9 cellular contexts compared by ENCODE assay signal in genomic region chr4:99817310-99817885, GRCh38. TPM values are rescaled to one million over a fixed set of nuclear protein-coding genes. Genes with fewer than 3 reads are reported as not detected.
DNase-seq lines count a peak whose midpoint lies in the region; ATAC-seq and TF ChIP-seq lines count a peak whose summit lies in the region.
"Had no signal": no experiment of that assay in that cellular context is flagged by ENCODE, and none has a peak within 500 bp of the region (broad histone marks: within the 10 kb centered on the region; RNA-seq: fewer than 3 reads in every experiment).

No MANE protein-coding gene starts in this region.

- H3K36me3 ChIP-seq in Peyer's patch, result no peaks in the 10 kb centered on the region

- no peak for TF ChIP-seq CTCF in GM13977 (IDR thresholded peaks at IDR 0.05; ENCODE audit: extremely low read depth, insufficient read depth, missing control alignments)
- no peak for TF ChIP-seq CTCF in Peyer's patch (IDR thresholded peaks at IDR 0.05)

- no peaks in the 10 kb centered on the region for H3K9me3 ChIP-seq in Peyer's patch
- no peaks in the 10 kb centered on the region for H3K9me3 ChIP-seq in mononuclear cell (ENCODE audit: low read depth, low read length)

- H3K4me3 ChIP-seq in Peyer's patch, result peak overlapping the region; percentile 37 to 55 (median 42)
- H3K4me3 ChIP-seq in mononuclear cell (ENCODE audit: low read length), result peak overlapping the region; percentile 71

- peak; percentile 23 for ATAC-seq in GM21825 (IDR thresholded peaks at IDR 0.05; ENCODE audit: unreplicated experiment)

- peaks cover 0 to 13% (median 6%) of the 10 kb centered on the region in 4 donors for H3K4me1 ChIP-seq in Peyer's patch
- H3K4me1 ChIP-seq in mononuclear cell (ENCODE audit: insufficient read depth, low read length), result peaks cover 65% of the 10 kb centered on the region

- H3K27me3 ChIP-seq in Peyer's patch, result no peaks in the 10 kb centered on the region
- H3K27me3 ChIP-seq in mononuclear cell (ENCODE audit: insufficient read depth, low read length), result no peaks in the 10 kb centered on the region

- H3K27ac ChIP-seq in Peyer's patch, result peak overlapping the region; percentile 18 to 84 (median 71)

- no peak for TF ChIP-seq POLR2A in Peyer's patch (IDR thresholded peaks at IDR 0.05)

- in situ Hi-C loops in GM13977 (cut with MboI; ENCODE audit: low pct_unique_long_range_greater_than_20kb, low sequenced_read_pairs, unreplicated experiment), result loop anchor here (10.0 kb wide), 2 partner anchors 67 to 127 kb away; partner anchors contain the start of gene DNAJB14

- DNase-seq in GM13977 (ENCODE audit: low spot score) (peak; percentile 17), Peyer's patch (no peak), epidermal melanocyte (ENCODE audit: insufficient read length, low spot score) (no peak), NCI-H1092 treated with DMSO at 0.1 percent for 48 hours (lab: John Stamatoyannopoulos, UW) (no peak), 8988T (no peak), NCI-H2029 (lab: John Stamatoyannopoulos, UW) (no peak)
- DNase-seq: foreskin fibroblast had no signal

RNA-seq across cellular contexts. Expression of gene DAPP1, which starts 0.8 kb away (rescaled TPM):
- total RNA-seq in Peyer's patch (10 to 100 TPM in 1 of 4 donors, 1 to 10 TPM in 2, not detected in 1; 1.1 to 47.0 (median 5.0) TPM), mononuclear cell (54.3 TPM)
